ENCODE assay signal across 2 cellular contexts in the genomic region with DNA sequence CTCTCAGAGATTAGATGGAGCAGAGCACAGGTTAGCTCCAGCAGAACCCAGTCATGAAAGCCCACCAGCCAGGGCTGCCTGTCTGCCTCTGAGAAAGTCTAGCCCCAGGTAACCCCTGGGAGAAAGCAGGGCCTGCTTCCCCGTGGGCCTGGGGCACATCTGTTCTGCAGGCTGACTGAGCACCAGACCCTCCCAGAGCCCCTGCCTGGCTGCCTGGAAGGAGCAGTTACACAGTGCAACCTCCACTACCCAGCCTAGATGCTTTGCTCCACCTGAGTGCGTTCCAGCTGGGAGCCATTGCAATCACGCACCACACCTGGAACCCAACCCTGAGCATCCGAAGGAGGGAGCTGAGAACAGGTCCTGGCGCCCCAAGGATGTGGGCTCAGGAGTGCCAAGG.
TF ChIP-seq lines count a peak whose summit lies in the region.

No MANE protein-coding gene starts in this region.

TF ChIP-seq in GM23338, 12 proteins besides CTCF, POLR2A, EP300 and RAD21 (continued from another document):
- TF ChIP-seq ZNF331 (CRISPR knock-in tag; IDR thresholded peaks at IDR 0.05; ENCODE audit: low read depth) (no peak), EZH2 (IDR thresholded peaks at IDR 0.05; ENCODE audit: low read depth, unreplicated experiment) (no peak)
- TF ChIP-seq, protein P1, sequence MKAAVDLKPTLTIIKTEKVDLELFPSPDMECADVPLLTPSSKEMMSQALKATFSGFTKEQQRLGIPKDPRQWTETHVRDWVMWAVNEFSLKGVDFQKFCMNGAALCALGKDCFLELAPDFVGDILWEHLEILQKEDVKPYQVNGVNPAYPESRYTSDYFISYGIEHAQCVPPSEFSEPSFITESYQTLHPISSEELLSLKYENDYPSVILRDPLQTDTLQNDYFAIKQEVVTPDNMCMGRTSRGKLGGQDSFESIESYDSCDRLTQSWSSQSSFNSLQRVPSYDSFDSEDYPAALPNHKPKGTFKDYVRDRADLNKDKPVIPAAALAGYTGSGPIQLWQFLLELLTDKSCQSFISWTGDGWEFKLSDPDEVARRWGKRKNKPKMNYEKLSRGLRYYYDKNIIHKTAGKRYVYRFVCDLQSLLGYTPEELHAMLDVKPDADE (IDR thresholded peaks at IDR 0.05) = no peak
- TF ChIP-seq, protein P2, sequence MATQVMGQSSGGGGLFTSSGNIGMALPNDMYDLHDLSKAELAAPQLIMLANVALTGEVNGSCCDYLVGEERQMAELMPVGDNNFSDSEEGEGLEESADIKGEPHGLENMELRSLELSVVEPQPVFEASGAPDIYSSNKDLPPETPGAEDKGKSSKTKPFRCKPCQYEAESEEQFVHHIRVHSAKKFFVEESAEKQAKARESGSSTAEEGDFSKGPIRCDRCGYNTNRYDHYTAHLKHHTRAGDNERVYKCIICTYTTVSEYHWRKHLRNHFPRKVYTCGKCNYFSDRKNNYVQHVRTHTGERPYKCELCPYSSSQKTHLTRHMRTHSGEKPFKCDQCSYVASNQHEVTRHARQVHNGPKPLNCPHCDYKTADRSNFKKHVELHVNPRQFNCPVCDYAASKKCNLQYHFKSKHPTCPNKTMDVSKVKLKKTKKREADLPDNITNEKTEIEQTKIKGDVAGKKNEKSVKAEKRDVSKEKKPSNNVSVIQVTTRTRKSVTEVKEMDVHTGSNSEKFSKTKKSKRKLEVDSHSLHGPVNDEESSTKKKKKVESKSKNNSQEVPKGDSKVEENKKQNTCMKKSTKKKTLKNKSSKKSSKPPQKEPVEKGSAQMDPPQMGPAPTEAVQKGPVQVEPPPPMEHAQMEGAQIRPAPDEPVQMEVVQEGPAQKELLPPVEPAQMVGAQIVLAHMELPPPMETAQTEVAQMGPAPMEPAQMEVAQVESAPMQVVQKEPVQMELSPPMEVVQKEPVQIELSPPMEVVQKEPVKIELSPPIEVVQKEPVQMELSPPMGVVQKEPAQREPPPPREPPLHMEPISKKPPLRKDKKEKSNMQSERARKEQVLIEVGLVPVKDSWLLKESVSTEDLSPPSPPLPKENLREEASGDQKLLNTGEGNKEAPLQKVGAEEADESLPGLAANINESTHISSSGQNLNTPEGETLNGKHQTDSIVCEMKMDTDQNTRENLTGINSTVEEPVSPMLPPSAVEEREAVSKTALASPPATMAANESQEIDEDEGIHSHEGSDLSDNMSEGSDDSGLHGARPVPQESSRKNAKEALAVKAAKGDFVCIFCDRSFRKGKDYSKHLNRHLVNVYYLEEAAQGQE (IDR thresholded peaks at IDR 0.05; ENCODE audit: unreplicated experiment) = no peak
- TF ChIP-seq, protein P3, sequence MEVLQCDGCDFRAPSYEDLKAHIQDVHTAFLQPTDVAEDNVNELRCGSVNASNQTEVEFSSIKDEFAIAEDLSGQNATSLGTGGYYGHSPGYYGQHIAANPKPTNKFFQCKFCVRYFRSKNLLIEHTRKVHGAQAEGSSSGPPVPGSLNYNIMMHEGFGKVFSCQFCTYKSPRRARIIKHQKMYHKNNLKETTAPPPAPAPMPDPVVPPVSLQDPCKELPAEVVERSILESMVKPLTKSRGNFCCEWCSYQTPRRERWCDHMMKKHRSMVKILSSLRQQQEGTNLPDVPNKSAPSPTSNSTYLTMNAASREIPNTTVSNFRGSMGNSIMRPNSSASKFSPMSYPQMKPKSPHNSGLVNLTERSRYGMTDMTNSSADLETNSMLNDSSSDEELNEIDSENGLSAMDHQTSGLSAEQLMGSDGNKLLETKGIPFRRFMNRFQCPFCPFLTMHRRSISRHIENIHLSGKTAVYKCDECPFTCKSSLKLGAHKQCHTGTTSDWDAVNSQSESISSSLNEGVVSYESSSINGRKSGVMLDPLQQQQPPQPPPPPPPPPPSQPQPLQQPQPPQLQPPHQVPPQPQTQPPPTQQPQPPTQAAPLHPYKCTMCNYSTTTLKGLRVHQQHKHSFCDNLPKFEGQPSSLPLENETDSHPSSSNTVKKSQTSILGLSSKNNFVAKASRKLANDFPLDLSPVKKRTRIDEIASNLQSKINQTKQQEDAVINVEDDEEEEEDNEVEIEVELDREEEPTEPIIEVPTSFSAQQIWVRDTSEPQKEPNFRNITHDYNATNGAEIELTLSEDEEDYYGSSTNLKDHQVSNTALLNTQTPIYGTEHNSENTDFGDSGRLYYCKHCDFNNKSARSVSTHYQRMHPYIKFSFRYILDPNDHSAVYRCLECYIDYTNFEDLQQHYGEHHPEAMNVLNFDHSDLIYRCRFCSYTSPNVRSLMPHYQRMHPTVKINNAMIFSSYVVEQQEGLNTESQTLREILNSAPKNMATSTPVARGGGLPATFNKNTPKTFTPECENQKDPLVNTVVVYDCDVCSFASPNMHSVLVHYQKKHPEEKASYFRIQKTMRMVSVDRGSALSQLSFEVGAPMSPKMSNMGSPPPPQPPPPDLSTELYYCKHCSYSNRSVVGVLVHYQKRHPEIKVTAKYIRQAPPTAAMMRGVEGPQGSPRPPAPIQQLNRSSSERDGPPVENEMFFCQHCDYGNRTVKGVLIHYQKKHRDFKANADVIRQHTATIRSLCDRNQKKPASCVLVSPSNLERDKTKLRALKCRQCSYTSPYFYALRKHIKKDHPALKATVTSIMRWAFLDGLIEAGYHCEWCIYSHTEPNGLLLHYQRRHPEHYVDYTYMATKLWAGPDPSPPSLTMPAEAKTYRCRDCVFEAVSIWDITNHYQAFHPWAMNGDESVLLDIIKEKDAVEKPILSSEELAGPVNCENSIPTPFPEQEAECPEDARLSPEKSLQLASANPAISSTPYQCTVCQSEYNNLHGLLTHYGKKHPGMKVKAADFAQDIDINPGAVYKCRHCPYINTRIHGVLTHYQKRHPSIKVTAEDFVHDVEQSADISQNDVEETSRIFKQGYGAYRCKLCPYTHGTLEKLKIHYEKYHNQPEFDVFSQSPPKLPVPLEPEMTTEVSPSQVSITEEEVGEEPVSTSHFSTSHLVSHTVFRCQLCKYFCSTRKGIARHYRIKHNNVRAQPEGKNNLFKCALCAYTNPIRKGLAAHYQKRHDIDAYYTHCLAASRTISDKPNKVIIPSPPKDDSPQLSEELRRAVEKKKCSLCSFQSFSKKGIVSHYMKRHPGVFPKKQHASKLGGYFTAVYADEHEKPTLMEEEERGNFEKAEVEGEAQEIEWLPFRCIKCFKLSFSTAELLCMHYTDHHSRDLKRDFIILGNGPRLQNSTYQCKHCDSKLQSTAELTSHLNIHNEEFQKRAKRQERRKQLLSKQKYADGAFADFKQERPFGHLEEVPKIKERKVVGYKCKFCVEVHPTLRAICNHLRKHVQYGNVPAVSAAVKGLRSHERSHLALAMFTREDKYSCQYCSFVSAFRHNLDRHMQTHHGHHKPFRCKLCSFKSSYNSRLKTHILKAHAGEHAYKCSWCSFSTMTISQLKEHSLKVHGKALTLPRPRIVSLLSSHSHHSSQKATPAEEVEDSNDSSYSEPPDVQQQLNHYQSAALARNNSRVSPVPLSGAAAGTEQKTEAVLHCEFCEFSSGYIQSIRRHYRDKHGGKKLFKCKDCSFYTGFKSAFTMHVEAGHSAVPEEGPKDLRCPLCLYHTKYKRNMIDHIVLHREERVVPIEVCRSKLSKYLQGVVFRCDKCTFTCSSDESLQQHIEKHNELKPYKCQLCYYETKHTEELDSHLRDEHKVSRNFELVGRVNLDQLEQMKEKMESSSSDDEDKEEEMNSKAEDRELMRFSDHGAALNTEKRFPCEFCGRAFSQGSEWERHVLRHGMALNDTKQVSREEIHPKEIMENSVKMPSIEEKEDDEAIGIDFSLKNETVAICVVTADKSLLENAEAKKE (CRISPR knock-in tag; IDR thresholded peaks at IDR 0.05) = no peak

TF ChIP-seq in HEK293T, 16 proteins besides CTCF, POLR2A, EP300 and RAD21 (continued from another document):
- TF ChIP-seq FOXM1 (IDR thresholded peaks at IDR 0.05; ENCODE audit: borderline replicate concordance) = no peak
- no peak for TF ChIP-seq SUZ12 (IDR thresholded peaks at IDR 0.05)
- TF ChIP-seq NFRKB (IDR thresholded peaks at IDR 0.05) = no peak
- no peak for TF ChIP-seq L3MBTL2 (conservative IDR thresholded peaks at IDR 0.05)
- no peak for TF ChIP-seq LEF1 (IDR thresholded peaks at IDR 0.05; ENCODE audit: borderline replicate concordance)
- TF ChIP-seq ZNF384 (IDR thresholded peaks at IDR 0.05) = no peak
- no peak for TF ChIP-seq ELF4 (IDR thresholded peaks at IDR 0.05)
- no peak for TF ChIP-seq ARNT (IDR thresholded peaks at IDR 0.05)
- no peak for TF ChIP-seq SP1 (IDR thresholded peaks at IDR 0.05)
